In the genomic region with DNA sequence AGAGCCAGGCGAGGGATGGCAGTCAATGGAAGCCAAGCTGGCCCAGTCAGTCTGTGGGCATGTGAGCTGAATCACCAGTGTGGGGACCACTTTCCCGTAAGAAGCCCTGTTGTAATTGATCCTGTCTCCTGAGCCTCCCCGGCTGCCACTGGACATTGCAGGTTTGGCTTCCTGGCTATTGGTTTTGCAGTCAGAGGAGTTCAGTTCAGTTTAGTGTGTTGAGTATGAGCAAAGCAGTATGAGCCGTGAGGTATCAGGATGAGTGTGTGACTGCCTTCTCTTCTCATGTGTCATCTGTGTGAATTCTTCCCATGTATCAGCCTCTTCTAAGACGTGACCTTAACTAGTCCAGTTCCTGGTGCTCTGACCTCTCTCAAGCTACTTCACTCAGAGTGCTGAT, we compare ENCODE assay signal across 15 cellular contexts.
DNase-seq lines count a peak whose midpoint lies in the region; ATAC-seq, FAIRE-seq and TF ChIP-seq lines count a peak whose summit lies in the region.
"Had no signal": no experiment of that assay in that cellular context is flagged by ENCODE, and none has a peak within 500 bp of the region (broad histone marks: within the 10 kb centered on the region; RNA-seq: fewer than 3 reads in every experiment).

No MANE protein-coding gene starts in this region.

- H2AFZ ChIP-seq in endothelial cell of umbilical vein (ENCODE audit: low read depth, low read length) (no peak overlapping the region), mesenchymal stem cell (ENCODE audit: low read depth, low read length) (no peak overlapping the region)

- BruUV-seq in endothelial cell of umbilical vein (replicated peaks; lab: Mats Ljungman, UMichigan) = no TSS peak

- H3K23ac ChIP-seq in mesenchymal stem cell (ENCODE audit: low read length in 2 of 2) = no peak overlapping the region

- no peaks in the 10 kb centered on the region for H4K20me1 ChIP-seq in endothelial cell of umbilical vein (replicated peaks; ENCODE audit: control insufficient read depth, extremely low read depth, insufficient read depth, low read length)

- H3K4me2 ChIP-seq in endothelial cell of umbilical vein (ENCODE audit: insufficient read depth, low read length) = no peak overlapping the region
- no peak overlapping the region for H3K4me2 ChIP-seq in mesenchymal stem cell (ENCODE audit: low read length, poor library complexity, severe bottlenecking)
- H3K4me2 ChIP-seq: KMS-11 had no signal

- intact Hi-C loops in endothelial cell of umbilical vein (cut with micrococcal nuclease) = no loop called here

- dilution Hi-C loops in endothelial cell of umbilical vein (cut with MboI; ENCODE audit: extremely low pct_ligation_motif_present, low sequenced_read_pairs) = no loop called here

- H3K36me3 ChIP-seq in endothelial cell of umbilical vein (ENCODE audit: control insufficient read depth in 2 of 2, extremely low read depth in 1 of 2, insufficient read depth in 2 of 2, low read length in 2 of 2) (no peaks in the 10 kb centered on the region), mesenchymal stem cell (ENCODE audit: control insufficient read depth in 1 of 2, insufficient read depth in 2 of 2, low read depth in 1 of 2, low read length in 2 of 2) (no peaks in the 10 kb centered on the region), subcutaneous abdominal adipose tissue (ENCODE audit: control insufficient read depth in 5 of 5, insufficient read depth in 5 of 5, low read length in 5 of 5) (no peaks in the 10 kb centered on the region)

- no peak for FAIRE-seq in endothelial cell of umbilical vein (lab: Jason Lieb, UNC)

- H3K9me3 ChIP-seq in endothelial cell of umbilical vein (replicated peaks; ENCODE audit: control insufficient read depth, insufficient read depth, low read length) = no peaks in the 10 kb centered on the region
- H3K9me3 ChIP-seq in mesenchymal stem cell (ENCODE audit: control insufficient read depth, low read length) = no peaks in the 10 kb centered on the region
- H3K9me3 ChIP-seq in subcutaneous abdominal adipose tissue (ENCODE audit: control insufficient read depth in 5 of 5, low read length in 5 of 5) = no peaks in the 10 kb centered on the region

- H3K27me3 Mint-ChIP-seq in HFFc6 (ENCODE audit: insufficient read depth) = no peaks in the 10 kb centered on the region
- H3K27me3 Mint-ChIP-seq: activated CD4-positive, alpha-beta T cell treated with anti-CD3 and anti-CD28 coated beads, Interleukin-2, amount 10 ng/mL, durations not matched to agents 7 days and 5 days; CD4-positive, CD25-positive, alpha-beta regulatory T cell; memory B cell had no signal

- no peak overlapping the region for H2BK5ac ChIP-seq in mesenchymal stem cell (ENCODE audit: low read depth, low read length, poor library complexity, severe bottlenecking)

- H3K18ac ChIP-seq in mesenchymal stem cell (ENCODE audit: low read depth in 1 of 2, low read length in 2 of 2) = peak overlapping the region in 1 of 2 experiments; percentile 6

- H3K9me3 Mint-ChIP-seq in HFFc6 = no peaks in the 10 kb centered on the region
- H3K9me3 Mint-ChIP-seq: activated CD4-positive, alpha-beta T cell treated with anti-CD3 and anti-CD28 coated beads, Interleukin-2, amount 10 ng/mL, durations not matched to agents 7 days and 5 days; memory B cell had no signal

- H3K9ac ChIP-seq in endothelial cell of umbilical vein (replicated peaks; ENCODE audit: extremely low read depth, insufficient read depth, low read length) (no peak overlapping the region), mesenchymal stem cell (ENCODE audit: low read length) (peak overlapping the region; percentile 21), subcutaneous abdominal adipose tissue (ENCODE audit: low read length in 5 of 5) (no peak overlapping the region)
- H3K9ac ChIP-seq: KMS-11 had no signal

- H3K4me3 ChIP-seq in endothelial cell of umbilical vein (replicated peaks in 1 of 3; ENCODE audit: insufficient read depth in 1 of 3, low read depth in 1 of 3, low read length in 3 of 3) (no peak overlapping the region), mesenchymal stem cell (ENCODE audit: insufficient read depth in 1 of 2, low read depth in 1 of 2, low read length in 2 of 2) (no peak overlapping the region), subcutaneous abdominal adipose tissue (ENCODE audit: low read depth in 1 of 5, low read length in 5 of 5) (no peak overlapping the region)

- no peak overlapping the region for H2BK12ac ChIP-seq in mesenchymal stem cell (ENCODE audit: low read length in 2 of 2)

- H3K4me1 Mint-ChIP-seq in HFFc6 (ENCODE audit: low read depth) = peaks cover 43% of the 10 kb centered on the region
- H3K4me1 Mint-ChIP-seq: activated CD4-positive, alpha-beta T cell treated with anti-CD3 and anti-CD28 coated beads, Interleukin-2, amount 10 ng/mL, durations not matched to agents 7 days and 5 days; CD4-positive, CD25-positive, alpha-beta regulatory T cell; memory B cell had no signal

- H4K91ac ChIP-seq in mesenchymal stem cell (ENCODE audit: low read length) = no peak overlapping the region

- no peak overlapping the region; the same call in 1 of the 2 replicates for H3K4me3 Mint-ChIP-seq in HFFc6
- H3K4me3 Mint-ChIP-seq: activated CD4-positive, alpha-beta T cell treated with anti-CD3 and anti-CD28 coated beads, Interleukin-2, amount 10 ng/mL, durations not matched to agents 7 days and 5 days; CD4-positive, CD25-positive, alpha-beta regulatory T cell; memory B cell had no signal

- H3K27ac ChIP-seq in endothelial cell of umbilical vein (ENCODE audit: insufficient read depth, low read depth, low read length) (no peak overlapping the region), mesenchymal stem cell (ENCODE audit: low read length, poor library complexity, severe bottlenecking) (no peak overlapping the region), subcutaneous abdominal adipose tissue (ENCODE audit: low read depth, low read length) (peak overlapping the region; percentile 15)
- H3K27ac ChIP-seq: KMS-11 had no signal

- no peak overlapping the region for H4K8ac ChIP-seq in mesenchymal stem cell (ENCODE audit: low read length)

- no peak overlapping the region for H3K14ac ChIP-seq in mesenchymal stem cell (ENCODE audit: low read length in 2 of 2)

- H2BK15ac ChIP-seq in mesenchymal stem cell (ENCODE audit: low read depth, poor library complexity, severe bottlenecking) = no peak overlapping the region

- DNase-seq in HFFc6 (peak; percentile 41), endothelial cell of umbilical vein (ENCODE audit: low read depth, low spot score) (peak; percentile 4), mesenchymal stem cell (peak; percentile 51), DMS 273 (lab: John Stamatoyannopoulos, UW; ENCODE audit: unreplicated experiment) (no peak), DMS53 (lab: John Stamatoyannopoulos, UW) (no peak)
- DNase-seq: activated CD4-positive, alpha-beta T cell treated with anti-CD3 and anti-CD28 coated beads, Interleukin-2, amount 10 ng/mL, durations not matched to agents 7 days and 5 days; activated effector memory CD4-positive, alpha-beta T cell treated with anti-CD3 and anti-CD28 coated beads, Interleukin-2, amount 50 U/mL, for 16 hours; CD4-positive, CD25-positive, alpha-beta regulatory T cell; NCI-H2081 treated with DMSO at 0.1 percent for 48 hours; T-helper 1 cell had no signal

- ATAC-seq in HG03139 (IDR thresholded peaks at IDR 0.05; ENCODE audit: unreplicated experiment) = no peak
- no peak for ATAC-seq in HG03175 (IDR thresholded peaks at IDR 0.05; ENCODE audit: unreplicated experiment)

- H3K79me1 ChIP-seq in mesenchymal stem cell (replicated peaks; ENCODE audit: low read length, poor library complexity, severe bottlenecking) = no peaks in the 10 kb centered on the region

- no peaks in the 10 kb centered on the region for H3K79me2 ChIP-seq in endothelial cell of umbilical vein (ENCODE audit: control insufficient read depth, insufficient read depth, low read length)

- POLR2A ChIA-PET in endothelial cell of umbilical vein (lab: Charles Lee) = no interaction called here

- TF ChIP-seq POLR2A in endothelial cell of umbilical vein (IDR thresholded peaks at IDR 0.05; ENCODE audit: low read depth, low read length) = no peak

- no peak overlapping the region for H2AK5ac ChIP-seq in mesenchymal stem cell (ENCODE audit: low read length, severe bottlenecking)

- CTCF ChIA-PET in endothelial cell of umbilical vein (lab: Charles Lee) = no interaction called here

- H3K36me3 Mint-ChIP-seq in HFFc6 (ENCODE audit: low read depth) = no peaks in the 10 kb centered on the region
- H3K36me3 Mint-ChIP-seq: CD4-positive, CD25-positive, alpha-beta regulatory T cell; memory B cell had no signal

- TF ChIP-seq CTCF in HFFc6 (IDR thresholded peaks at IDR 0.05) (no peak), endothelial cell of umbilical vein (IDR thresholded peaks at IDR 0.05; ENCODE audit: extremely low read depth in 1 of 2, insufficient read depth in 1 of 2, low read depth in 1 of 2, low read length in 2 of 2) (no peak)

- H3K4ac ChIP-seq in mesenchymal stem cell (ENCODE audit: low read depth in 1 of 2, low read length in 2 of 2) = no peak overlapping the region

- H2BK120ac ChIP-seq in mesenchymal stem cell (ENCODE audit: low read depth, low read length) = no peak overlapping the region

- H3K9me1 ChIP-seq in endothelial cell of umbilical vein (replicated peaks; ENCODE audit: control insufficient read depth, extremely low read depth, insufficient read depth, low read length) = no peaks in the 10 kb centered on the region

- H3K4me1 ChIP-seq in endothelial cell of umbilical vein (ENCODE audit: control insufficient read depth, extremely low read depth, insufficient read depth, low read length) = no peaks in the 10 kb centered on the region
- H3K4me1 ChIP-seq in mesenchymal stem cell (ENCODE audit: control insufficient read depth, insufficient read depth, low read depth, low read length) = peaks cover 1% of the 10 kb centered on the region
- H3K4me1 ChIP-seq in subcutaneous abdominal adipose tissue (ENCODE audit: control insufficient read depth in 5 of 5, insufficient read depth in 5 of 5, low read length in 5 of 5) = peaks cover 3 to 12% (median 6%) of the 10 kb centered on the region in 5 donors

- peak overlapping the region; percentile 59; the same call in 1 of the 2 replicates for H3K27ac Mint-ChIP-seq in HFFc6
- H3K27ac Mint-ChIP-seq: activated CD4-positive, alpha-beta T cell treated with anti-CD3 and anti-CD28 coated beads, Interleukin-2, amount 10 ng/mL, durations not matched to agents 7 days and 5 days; CD4-positive, CD25-positive, alpha-beta regulatory T cell; memory B cell had no signal

- H3K27me3 ChIP-seq in endothelial cell of umbilical vein (ENCODE audit: control insufficient read depth in 2 of 2, insufficient read depth in 2 of 2, low read length in 2 of 2) (no peaks in the 10 kb centered on the region), mesenchymal stem cell (ENCODE audit: control insufficient read depth in 1 of 2, insufficient read depth in 1 of 2, low read length in 2 of 2) (no peaks in the 10 kb centered on the region), subcutaneous abdominal adipose tissue (ENCODE audit: control insufficient read depth in 5 of 5, insufficient read depth in 4 of 5, low read length in 5 of 5) (no peaks in the 10 kb centered on the region)

- WGBS in mesenchymal stem cell = 44% methylated on average over 5 of the region's 5 CpGs

TF ChIP-seq in endothelial cell of umbilical vein, 7 proteins besides CTCF, POLR2A, EP300 and RAD21 (continues in another document):
- TF ChIP-seq GATA2 (IDR thresholded peaks at IDR 0.05; ENCODE audit: insufficient read depth, insufficient read length, low read depth, low read length) = no peak

Comparison
In these comparisons a context has a peak if more than half of its experiments do, and no peak if none do; other contexts are left out.
1. DNase-seq: peak in HFFc6 (single experiment), endothelial cell of umbilical vein (single experiment) and mesenchymal stem cell (single experiment); none in DMS 273 (single experiment) and DMS53 (single experiment).